In the genomic region with DNA sequence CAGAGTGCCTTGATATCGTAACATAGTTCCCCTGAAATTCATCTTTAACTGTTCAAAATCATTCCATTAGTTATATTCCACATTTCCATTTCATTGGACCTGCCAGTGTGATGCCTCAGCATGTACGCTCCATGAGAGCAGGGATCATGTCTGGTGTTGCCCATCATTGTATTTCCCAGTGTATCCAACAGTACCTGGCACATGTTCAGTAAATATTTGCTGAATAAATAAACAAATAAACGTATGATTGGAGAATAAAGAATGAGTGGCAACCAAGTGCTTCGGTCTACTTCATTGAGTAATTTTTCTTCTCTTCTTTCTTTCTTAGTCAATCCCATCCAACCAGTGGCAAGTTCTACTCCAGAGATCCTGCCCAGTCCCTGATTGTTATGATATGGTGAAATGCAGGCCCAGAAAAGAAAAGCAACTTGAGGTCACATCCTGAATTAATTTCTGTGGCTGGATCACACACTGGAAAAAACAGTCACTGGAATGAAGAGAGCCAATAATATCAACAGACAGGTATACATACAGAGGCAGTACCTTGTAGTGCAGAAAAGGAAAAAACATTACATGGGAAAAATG, we compare ENCODE assay signal across 24 cellular contexts.
"Had no signal": no experiment of that assay in that cellular context is flagged by ENCODE, and none has a peak within 500 bp of the region (broad histone marks: within the 10 kb centered on the region; RNA-seq: fewer than 3 reads in every experiment).

No MANE protein-coding gene starts in this region.

- H3K27ac ChIP-seq: ascending aorta, body of pancreas, breast epithelium, SJCRH30, SK-N-MC had no signal

- H3K9me3 ChIP-seq: ascending aorta, body of pancreas, breast epithelium, SJCRH30 had no signal

- H3K36me3 ChIP-seq: ascending aorta, breast epithelium, SJCRH30 had no signal

- DNase-seq: activated CD4-positive, alpha-beta T cell treated with anti-CD3 and anti-CD28 coated beads for 36 hours; activated CD4-positive, alpha-beta T cell treated with anti-CD3 and anti-CD28 coated beads, Interleukin-2, amount 10 ng/mL, durations not matched to agents 7 days and 5 days; activated CD4-positive, alpha-beta T cell treated with anti-CD3 and anti-CD28 coated beads, Interleukin-2, amount 50 U/mL, for 48 hours; activated CD8-positive, alpha-beta memory T cell treated with anti-CD3 and anti-CD28 coated beads, Interleukin-2, amount 50 U/mL, for 48 hours; activated effector memory CD4-positive, alpha-beta T cell treated with Interleukin-2 at 50 U/mL for 16 hours; activated naive CD4-positive, alpha-beta T cell treated with anti-CD3 and anti-CD28 coated beads, Interleukin-2, amount 50 U/mL, for 16 hours; activated naive CD8-positive, alpha-beta T cell treated with anti-CD3 and anti-CD28 coated beads, Interleukin-2, amount 10 ng/mL, durations not matched to agents 7 days and 5 days; activated T-cell treated with anti-CD3 and anti-CD28 coated beads, Interleukin-2, amount 50 U/mL, for 48 hours; amygdala; body of pancreas; caudate nucleus; cerebellar nuclear complex; NCI-H1105; NCI-H1417 treated with DMSO at 0.1 percent for 48 hours; NCI-H187 treated with DMSO at 0.1 percent for 48 hours; NCI-H446 treated with DMSO at 0.1 percent for 48 hours; NCI-H524; NCI-H69; SHP77; SJCRH30 had no signal

- H3K4me3 ChIP-seq: ascending aorta, body of pancreas, breast epithelium, K562, SJCRH30, SK-N-MC had no signal

- H3K27me3 ChIP-seq: ascending aorta, body of pancreas, breast epithelium, SJCRH30 had no signal

- H3K4me1 ChIP-seq: ascending aorta, body of pancreas, breast epithelium, SJCRH30 had no signal
